Comparison of ENCODE assay signal across 2 cellular contexts in the genomic region with DNA sequence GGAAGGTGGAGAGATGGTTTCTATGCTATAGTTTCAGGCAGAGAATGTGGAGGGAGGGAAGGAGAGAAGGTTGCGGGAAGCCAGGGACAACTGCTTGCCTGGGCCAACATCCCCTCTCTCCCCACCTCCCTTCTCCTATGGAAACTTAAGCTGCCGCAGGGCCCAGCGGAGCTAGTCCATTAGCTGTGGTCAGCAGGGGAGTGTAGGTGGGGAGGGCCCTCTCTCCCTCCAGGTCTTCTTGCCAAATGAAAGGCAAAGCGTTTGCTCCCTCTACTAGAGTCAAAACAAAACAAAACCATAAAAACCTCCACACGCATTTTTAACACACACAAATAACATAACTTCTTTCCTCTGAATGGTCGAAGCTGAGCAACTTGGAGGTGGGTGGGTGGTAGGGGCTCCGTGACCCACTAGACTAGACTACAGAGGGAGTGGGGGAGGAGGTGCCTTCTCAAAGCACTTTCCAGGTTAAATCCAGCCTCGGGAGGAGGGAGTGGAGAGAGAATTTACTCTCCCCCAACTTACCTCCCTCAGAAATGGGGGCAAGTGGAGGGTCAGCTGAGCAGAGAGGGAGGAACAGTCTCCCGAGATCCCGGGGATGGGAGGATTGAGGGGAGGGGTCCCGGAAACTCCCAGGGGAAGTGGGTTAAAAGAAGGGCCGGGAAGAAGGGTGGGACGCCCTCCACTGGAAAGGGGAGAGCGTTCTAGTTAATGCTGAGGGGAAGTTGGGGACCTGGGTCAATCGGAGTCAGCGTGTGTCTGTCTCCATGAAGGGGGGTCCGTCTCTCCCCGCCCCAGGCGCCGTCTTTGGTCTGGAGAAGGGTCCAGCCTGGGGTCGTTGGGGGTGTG.
TF ChIP-seq lines count a peak whose summit lies in the region.

No MANE protein-coding gene starts in this region.

TF ChIP-seq in SK-N-SH, 30 proteins besides CTCF, POLR2A, EP300 and RAD21:
- no peak for TF ChIP-seq RXRA (IDR thresholded peaks at IDR 0.05; ENCODE audit: borderline replicate concordance, low read depth)
- TF ChIP-seq, protein P1, sequence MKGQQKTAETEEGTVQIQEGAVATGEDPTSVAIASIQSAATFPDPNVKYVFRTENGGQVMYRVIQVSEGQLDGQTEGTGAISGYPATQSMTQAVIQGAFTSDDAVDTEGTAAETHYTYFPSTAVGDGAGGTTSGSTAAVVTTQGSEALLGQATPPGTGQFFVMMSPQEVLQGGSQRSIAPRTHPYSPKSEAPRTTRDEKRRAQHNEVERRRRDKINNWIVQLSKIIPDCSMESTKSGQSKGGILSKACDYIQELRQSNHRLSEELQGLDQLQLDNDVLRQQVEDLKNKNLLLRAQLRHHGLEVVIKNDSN (IDR thresholded peaks at IDR 0.05; ENCODE audit: borderline replicate concordance, low read depth) = no peak
- TF ChIP-seq RCOR1 (IDR thresholded peaks at IDR 0.05; ENCODE audit: low read length) = no peak
- no peak for TF ChIP-seq TEAD4 (IDR thresholded peaks at IDR 0.05; ENCODE audit: borderline replicate concordance, insufficient read depth)
- TF ChIP-seq GATA2 (CRISPR knock-in tag; IDR thresholded peaks at IDR 0.05) = no peak
- TF ChIP-seq RFX5 (IDR thresholded peaks at IDR 0.05; ENCODE audit: low read length) = no peak
- no peak for TF ChIP-seq FOSL2 (IDR thresholded peaks at IDR 0.05; ENCODE audit: borderline replicate concordance, low read depth)
- TF ChIP-seq YY1 (IDR thresholded peaks at IDR 0.05; ENCODE audit: low read depth) = no peak
- TF ChIP-seq ELF1 (IDR thresholded peaks at IDR 0.05) = no peak
- TF ChIP-seq, protein P2, sequence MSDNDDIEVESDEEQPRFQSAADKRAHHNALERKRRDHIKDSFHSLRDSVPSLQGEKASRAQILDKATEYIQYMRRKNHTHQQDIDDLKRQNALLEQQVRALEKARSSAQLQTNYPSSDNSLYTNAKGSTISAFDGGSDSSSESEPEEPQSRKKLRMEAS (IDR thresholded peaks at IDR 0.05; ENCODE audit: low read depth) = no peak
- no peak for TF ChIP-seq EZH2phosphoT487 (IDR thresholded peaks at IDR 0.05; ENCODE audit: borderline replicate concordance, low read depth)
- no peak for TF ChIP-seq SMC3 (IDR thresholded peaks at IDR 0.05; ENCODE audit: low read depth, low read length)
- no peak for TF ChIP-seq FOXJ3 (CRISPR knock-in tag; IDR thresholded peaks at IDR 0.05)
- TF ChIP-seq, protein P3, sequence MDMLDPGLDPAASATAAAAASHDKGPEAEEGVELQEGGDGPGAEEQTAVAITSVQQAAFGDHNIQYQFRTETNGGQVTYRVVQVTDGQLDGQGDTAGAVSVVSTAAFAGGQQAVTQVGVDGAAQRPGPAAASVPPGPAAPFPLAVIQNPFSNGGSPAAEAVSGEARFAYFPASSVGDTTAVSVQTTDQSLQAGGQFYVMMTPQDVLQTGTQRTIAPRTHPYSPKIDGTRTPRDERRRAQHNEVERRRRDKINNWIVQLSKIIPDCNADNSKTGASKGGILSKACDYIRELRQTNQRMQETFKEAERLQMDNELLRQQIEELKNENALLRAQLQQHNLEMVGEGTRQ (IDR thresholded peaks at IDR 0.05; ENCODE audit: borderline replicate concordance, low read depth, low read length) = no peak

TF ChIP-seq in SK-N-SH treated with all-trans-retinoic acid at 6 μM for 48 hours, 23 proteins besides CTCF, POLR2A, EP300 and RAD21:
- TF ChIP-seq CSDC2 (CRISPR knock-in tag; IDR thresholded peaks at IDR 0.05) (no peak), TCF4 (CRISPR knock-in tag; IDR thresholded peaks at IDR 0.05; ENCODE audit: borderline replicate concordance) (no peak), ZNF8 (CRISPR knock-in tag; IDR thresholded peaks at IDR 0.05) (no peak), TOX (CRISPR knock-in tag; IDR thresholded peaks at IDR 0.05; ENCODE audit: borderline replicate concordance) (no peak), ZC3H10 (CRISPR knock-in tag; IDR thresholded peaks at IDR 0.05) (no peak), PPARA (CRISPR knock-in tag; IDR thresholded peaks at IDR 0.05; ENCODE audit: borderline replicate concordance) (no peak), ARNTL (CRISPR knock-in tag; IDR thresholded peaks at IDR 0.05; ENCODE audit: borderline replicate concordance, low read depth) (no peak), BACH2 (CRISPR knock-in tag; IDR thresholded peaks at IDR 0.05; ENCODE audit: borderline replicate concordance) (no peak), SNAI2 (CRISPR knock-in tag; IDR thresholded peaks at IDR 0.05) (no peak), GLIS3 (CRISPR knock-in tag; IDR thresholded peaks at IDR 0.05) (no peak), RARB (CRISPR knock-in tag; IDR thresholded peaks at IDR 0.05) (no peak), ESRRG (CRISPR knock-in tag; IDR thresholded peaks at IDR 0.05) (no peak), ZNF565 (CRISPR knock-in tag; conservative IDR thresholded peaks at IDR 0.05; ENCODE audit: low read depth) (no peak), ZFP3 (CRISPR knock-in tag; IDR thresholded peaks at IDR 0.05) (no peak)
- TF ChIP-seq, protein P4, sequence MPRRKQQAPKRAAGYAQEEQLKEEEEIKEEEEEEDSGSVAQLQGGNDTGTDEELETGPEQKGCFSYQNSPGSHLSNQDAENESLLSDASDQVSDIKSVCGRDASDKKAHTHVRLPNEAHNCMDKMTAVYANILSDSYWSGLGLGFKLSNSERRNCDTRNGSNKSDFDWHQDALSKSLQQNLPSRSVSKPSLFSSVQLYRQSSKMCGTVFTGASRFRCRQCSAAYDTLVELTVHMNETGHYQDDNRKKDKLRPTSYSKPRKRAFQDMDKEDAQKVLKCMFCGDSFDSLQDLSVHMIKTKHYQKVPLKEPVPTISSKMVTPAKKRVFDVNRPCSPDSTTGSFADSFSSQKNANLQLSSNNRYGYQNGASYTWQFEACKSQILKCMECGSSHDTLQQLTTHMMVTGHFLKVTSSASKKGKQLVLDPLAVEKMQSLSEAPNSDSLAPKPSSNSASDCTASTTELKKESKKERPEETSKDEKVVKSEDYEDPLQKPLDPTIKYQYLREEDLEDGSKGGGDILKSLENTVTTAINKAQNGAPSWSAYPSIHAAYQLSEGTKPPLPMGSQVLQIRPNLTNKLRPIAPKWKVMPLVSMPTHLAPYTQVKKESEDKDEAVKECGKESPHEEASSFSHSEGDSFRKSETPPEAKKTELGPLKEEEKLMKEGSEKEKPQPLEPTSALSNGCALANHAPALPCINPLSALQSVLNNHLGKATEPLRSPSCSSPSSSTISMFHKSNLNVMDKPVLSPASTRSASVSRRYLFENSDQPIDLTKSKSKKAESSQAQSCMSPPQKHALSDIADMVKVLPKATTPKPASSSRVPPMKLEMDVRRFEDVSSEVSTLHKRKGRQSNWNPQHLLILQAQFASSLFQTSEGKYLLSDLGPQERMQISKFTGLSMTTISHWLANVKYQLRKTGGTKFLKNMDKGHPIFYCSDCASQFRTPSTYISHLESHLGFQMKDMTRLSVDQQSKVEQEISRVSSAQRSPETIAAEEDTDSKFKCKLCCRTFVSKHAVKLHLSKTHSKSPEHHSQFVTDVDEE (CRISPR knock-in tag; IDR thresholded peaks at IDR 0.05) = no peak
- TF ChIP-seq, protein P5, sequence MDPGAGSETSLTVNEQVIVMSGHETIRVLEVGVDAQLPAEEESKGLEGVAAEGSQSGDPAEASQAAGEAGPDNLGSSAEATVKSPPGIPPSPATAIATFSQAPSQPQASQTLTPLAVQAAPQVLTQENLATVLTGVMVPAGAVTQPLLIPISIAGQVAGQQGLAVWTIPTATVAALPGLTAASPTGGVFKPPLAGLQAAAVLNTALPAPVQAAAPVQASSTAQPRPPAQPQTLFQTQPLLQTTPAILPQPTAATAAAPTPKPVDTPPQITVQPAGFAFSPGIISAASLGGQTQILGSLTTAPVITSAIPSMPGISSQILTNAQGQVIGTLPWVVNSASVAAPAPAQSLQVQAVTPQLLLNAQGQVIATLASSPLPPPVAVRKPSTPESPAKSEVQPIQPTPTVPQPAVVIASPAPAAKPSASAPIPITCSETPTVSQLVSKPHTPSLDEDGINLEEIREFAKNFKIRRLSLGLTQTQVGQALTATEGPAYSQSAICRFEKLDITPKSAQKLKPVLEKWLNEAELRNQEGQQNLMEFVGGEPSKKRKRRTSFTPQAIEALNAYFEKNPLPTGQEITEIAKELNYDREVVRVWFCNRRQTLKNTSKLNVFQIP (CRISPR knock-in tag; IDR thresholded peaks at IDR 0.05; ENCODE audit: borderline replicate concordance, low read depth) = no peak
